21 cellular contexts compared by ENCODE assay signal in the genomic region with DNA sequence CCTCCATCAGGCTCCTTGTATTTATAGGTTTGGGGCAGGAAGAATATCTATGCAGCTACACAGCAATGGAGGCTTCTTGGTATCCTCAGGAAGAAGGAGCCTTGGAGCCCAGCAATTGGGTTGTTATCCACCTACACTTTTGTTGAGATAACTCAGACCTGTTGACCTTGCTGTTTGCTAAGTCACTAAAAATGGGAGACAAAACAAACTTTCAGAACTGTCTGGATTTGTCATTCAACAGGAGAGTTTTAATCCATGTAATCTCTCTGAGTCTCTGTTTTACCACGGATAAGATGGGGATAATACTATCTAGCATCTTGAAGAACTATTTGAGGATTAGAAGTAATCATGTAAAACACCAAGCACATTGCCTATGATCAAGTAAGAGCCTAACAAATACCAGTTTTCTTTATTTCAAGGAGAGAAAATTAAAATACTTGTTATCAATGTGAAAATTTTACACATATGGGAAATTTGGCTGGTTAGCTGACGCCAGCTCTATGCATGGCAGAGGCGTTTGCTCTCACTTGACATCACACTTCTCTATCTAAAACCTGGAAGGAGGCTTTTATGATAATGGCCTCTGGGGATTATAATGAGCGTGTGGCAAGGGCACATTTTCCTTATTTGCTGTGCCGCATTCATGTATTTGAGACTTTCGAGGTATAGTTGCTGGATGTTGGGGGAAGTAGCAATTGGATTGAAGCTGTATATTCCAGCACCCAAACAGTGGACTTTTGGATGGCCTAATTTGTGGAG.
"Had no signal": no experiment of that assay in that cellular context is flagged by ENCODE, and none has a peak within 500 bp of the region (broad histone marks: within the 10 kb centered on the region; RNA-seq: fewer than 3 reads in every experiment).

No MANE protein-coding gene starts in this region.

- ATAC-seq: activated CD4-positive, CD25-positive, alpha-beta regulatory T cell treated with anti-CD3 and anti-CD28 coated beads, Interleukin-2, amount 50 U/mL, for 24 hours; activated CD8-positive, alpha-beta T cell treated with anti-CD3 and anti-CD28 coated beads, Interleukin-2, amount 10 ng/mL, durations not matched to agents 7 days and 5 days; activated T-cell treated with anti-CD3 and anti-CD28 coated beads, Interleukin-2, amount 50 U/mL, for 4 hours; left lobe of liver; mucosa of descending colon; sciatic nerve; stimulated activated effector memory CD8-positive, alpha-beta T cell treated with anti-CD3 and anti-CD28 coated beads, Interleukin-12 subunit alpha, Interleukin-12 subunit beta, amount 100 ng/mL, for 72 hours had no signal

- H3K4me3 Mint-ChIP-seq: activated CD4-positive, alpha-beta T cell treated with anti-CD3 and anti-CD28 coated beads, Interleukin-2, amount 10 ng/mL, durations not matched to agents 7 days and 5 days; activated CD8-positive, alpha-beta T cell treated with anti-CD3 and anti-CD28 coated beads, Interleukin-2, amount 10 ng/mL, durations not matched to agents 7 days and 5 days; activated naive CD4-positive, alpha-beta T cell treated with anti-CD3 and anti-CD28 coated beads for 36 hours; activated T-cell treated with anti-CD3 and anti-CD28 coated beads, Interleukin-2, amount 50 U/mL, for 4 hours; memory B cell; naive B cell; stimulated activated effector memory CD8-positive, alpha-beta T cell treated with anti-CD3 and anti-CD28 coated beads, Interleukin-12 subunit alpha, Interleukin-12 subunit beta, amount 100 ng/mL, for 72 hours had no signal

- DNase-seq: activated CD4-positive, alpha-beta T cell treated with anti-CD3 and anti-CD28 coated beads, Interleukin-2, amount 10 ng/mL, durations not matched to agents 7 days and 5 days; activated CD8-positive, alpha-beta memory T cell treated with anti-CD3 and anti-CD28 coated beads, Interleukin-2, amount 50 U/mL, for 4 hours; activated CD8-positive, alpha-beta T cell treated with anti-CD3 and anti-CD28 coated beads, Interleukin-2, amount 10 ng/mL, durations not matched to agents 7 days and 5 days; activated naive CD4-positive, alpha-beta T cell treated with anti-CD3 and anti-CD28 coated beads for 36 hours; activated T-cell treated with anti-CD3 and anti-CD28 coated beads, Interleukin-2, amount 50 U/mL, for 4 hours; brain microvascular endothelial cell; central memory CD4-positive, alpha-beta T cell; kidney; mucosa of descending colon; naive B cell; ovary; stimulated activated CD4-positive, alpha-beta T cell treated with anti-CD3 and anti-CD28 coated beads, Interleukin-4, amount 100 ng/mL, for 24 hours; stomach; T1000; testis; upper lobe of left lung had no signal

- H3K9me3 Mint-ChIP-seq: activated naive CD4-positive, alpha-beta T cell treated with anti-CD3 and anti-CD28 coated beads for 36 hours; activated T-cell treated with anti-CD3 and anti-CD28 coated beads, Interleukin-2, amount 50 U/mL, for 4 hours; stimulated activated effector memory CD8-positive, alpha-beta T cell treated with anti-CD3 and anti-CD28 coated beads, Interleukin-12 subunit alpha, Interleukin-12 subunit beta, amount 100 ng/mL, for 72 hours had no signal

- H3K36me3 ChIP-seq: brain microvascular endothelial cell, ovary, stomach, upper lobe of left lung had no signal

- H3K27ac ChIP-seq: brain microvascular endothelial cell, ovary, stomach, testis, upper lobe of left lung had no signal

- H3K27ac Mint-ChIP-seq: activated CD8-positive, alpha-beta T cell treated with anti-CD3 and anti-CD28 coated beads, Interleukin-2, amount 10 ng/mL, durations not matched to agents 7 days and 5 days; activated naive CD4-positive, alpha-beta T cell treated with anti-CD3 and anti-CD28 coated beads for 36 hours; memory B cell; stimulated activated effector memory CD8-positive, alpha-beta T cell treated with anti-CD3 and anti-CD28 coated beads, Interleukin-12 subunit alpha, Interleukin-12 subunit beta, amount 100 ng/mL, for 72 hours had no signal

- H3K4me3 ChIP-seq: mucosa of descending colon, ovary, stomach, testis, upper lobe of left lung had no signal

- H3K27me3 Mint-ChIP-seq: activated CD4-positive, alpha-beta T cell treated with anti-CD3 and anti-CD28 coated beads, Interleukin-2, amount 10 ng/mL, durations not matched to agents 7 days and 5 days had no signal

- H3K36me3 Mint-ChIP-seq: memory B cell; stimulated activated effector memory CD8-positive, alpha-beta T cell treated with anti-CD3 and anti-CD28 coated beads, Interleukin-12 subunit alpha, Interleukin-12 subunit beta, amount 100 ng/mL, for 72 hours had no signal

- H3K9me3 ChIP-seq: mucosa of descending colon, ovary, stomach, testis, upper lobe of left lung had no signal

- H3K4me1 ChIP-seq: testis had no signal

- H3K27me3 ChIP-seq: brain microvascular endothelial cell, ovary, stomach, testis, upper lobe of left lung had no signal
